Comparison of ENCODE assay signal across 6 cellular contexts in genomic region chr19:43595605-43595998, GRCh38. TPM values are rescaled to one million over a fixed set of nuclear protein-coding genes. Genes with fewer than 3 reads are reported as not detected.
A peak's percentile ranks its signal among the peaks of the same experiment; 100 is the strongest.
DNase-seq lines count a peak whose midpoint lies in the region; ATAC-seq lines count a peak whose summit lies in the region.

No MANE protein-coding gene starts in this region.

- peak; percentile 18 for ATAC-seq in activated CD4-positive, alpha-beta T cell treated with anti-CD3 and anti-CD28 coated beads for 36 hours
- ATAC-seq in activated naive CD8-positive, alpha-beta T cell treated with anti-CD3 and anti-CD28 coated beads, Interleukin-2, amount 10 ng/mL, durations not matched to agents 7 days and 5 days (ENCODE audit: low read depth): peak; percentile 8

- H3K27ac Mint-ChIP-seq in activated CD4-positive, alpha-beta T cell treated with anti-CD3 and anti-CD28 coated beads for 36 hours: peak overlapping the region; percentile 95
- H3K27ac Mint-ChIP-seq in activated naive CD8-positive, alpha-beta T cell treated with anti-CD3 and anti-CD28 coated beads, Interleukin-2, amount 10 ng/mL, durations not matched to agents 7 days and 5 days: peak overlapping the region; percentile 97

- peaks cover 34% of the 10 kb centered on the region for H3K36me3 Mint-ChIP-seq in activated CD4-positive, alpha-beta T cell treated with anti-CD3 and anti-CD28 coated beads for 36 hours (ENCODE audit: low read depth)
- peaks cover 6% of the 10 kb centered on the region for H3K36me3 Mint-ChIP-seq in activated naive CD8-positive, alpha-beta T cell treated with anti-CD3 and anti-CD28 coated beads, Interleukin-2, amount 10 ng/mL, durations not matched to agents 7 days and 5 days

- peaks cover 26% of the 10 kb centered on the region for H3K4me1 Mint-ChIP-seq in activated CD4-positive, alpha-beta T cell treated with anti-CD3 and anti-CD28 coated beads for 36 hours
- H3K4me1 Mint-ChIP-seq in activated naive CD8-positive, alpha-beta T cell treated with anti-CD3 and anti-CD28 coated beads, Interleukin-2, amount 10 ng/mL, durations not matched to agents 7 days and 5 days: peaks cover 37% of the 10 kb centered on the region

- no peaks in the 10 kb centered on the region for H3K9me3 ChIP-seq in mucosa of rectum (ENCODE audit: control insufficient read depth in 2 of 2, low read length in 2 of 2)

- peak; percentile 53 for DNase-seq in activated CD4-positive, alpha-beta T cell treated with anti-CD3 and anti-CD28 coated beads for 36 hours
- no peak for DNase-seq in activated CD4-positive, alpha-beta T cell treated with anti-CD3 and anti-CD28 coated beads, Interleukin-2, amount 50 U/mL, for 4 hours
- no peak for DNase-seq in activated naive CD8-positive, alpha-beta T cell treated with anti-CD3 and anti-CD28 coated beads, Interleukin-2, amount 10 ng/mL, durations not matched to agents 7 days and 5 days
- DNase-seq in LoVo (ENCODE audit: low spot score) (no peak), NCI-H1105 (lab: John Stamatoyannopoulos, UW) (no peak)

- peaks cover 22 to 30% of the 10 kb centered on the region in 2 donors for H3K4me1 ChIP-seq in mucosa of rectum (ENCODE audit: control insufficient read depth in 2 of 2, insufficient read depth in 2 of 2, low read length in 2 of 2)

- no peaks in the 10 kb centered on the region for H3K27me3 ChIP-seq in mucosa of rectum (ENCODE audit: control insufficient read depth in 2 of 2, insufficient read depth in 2 of 2, low read length in 2 of 2)

- POLR2A ChIA-PET in activated CD4-positive, alpha-beta T cell treated with anti-CD3 and anti-CD28 coated beads for 36 hours (lab: Charles Lee): interaction anchor here (0.7 to 1.8 kb wide), 7 partner anchors 20 to 170 kb away, joined by 3 to 9 read pairs (median 4); partner anchors contain the start of genes PINLYP and XRCC1
- POLR2A ChIA-PET in activated naive CD8-positive, alpha-beta T cell treated with anti-CD3 and anti-CD28 coated beads, Interleukin-2, amount 10 ng/mL, durations not matched to agents 7 days and 5 days (lab: Charles Lee): interaction anchor here (0.6 to 4.4 kb wide), 17 partner anchors 15 to 189 kb away, joined by 3 to 45 read pairs (median 5); partner anchors contain the start of genes PINLYP, SMG9, XRCC1 and ZNF428

- no peaks in the 10 kb centered on the region for H3K27me3 Mint-ChIP-seq in activated CD4-positive, alpha-beta T cell treated with anti-CD3 and anti-CD28 coated beads for 36 hours
- no peaks in the 10 kb centered on the region for H3K27me3 Mint-ChIP-seq in activated naive CD8-positive, alpha-beta T cell treated with anti-CD3 and anti-CD28 coated beads, Interleukin-2, amount 10 ng/mL, durations not matched to agents 7 days and 5 days

- intact Hi-C loops in activated CD4-positive, alpha-beta T cell treated with anti-CD3 and anti-CD28 coated beads for 36 hours (cut with DNase I, micrococcal nuclease): loop anchor here in 1 of 2 experiments (2.0 kb wide), 1 partner anchor 149 kb away; no protein-coding TSS in a partner anchor

- H3K36me3 ChIP-seq in mucosa of rectum (ENCODE audit: control insufficient read depth in 2 of 2, insufficient read depth in 2 of 2, low read length in 2 of 2): peaks cover 11 to 31% of the 10 kb centered on the region in 2 donors

- peak overlapping the region; percentile 82 to 98 for H3K27ac ChIP-seq in mucosa of rectum (ENCODE audit: low read depth in 2 of 2, low read length in 2 of 2)

- CTCF ChIA-PET in activated CD4-positive, alpha-beta T cell treated with anti-CD3 and anti-CD28 coated beads for 36 hours (lab: Charles Lee): interaction anchor here (0.6 to 5.9 kb wide), 21 partner anchors 13 to 1207 kb away, joined by 3 to 88 read pairs (median 8); partner anchors contain the start of genes ETHE1, PHLDB3, PINLYP and SMG9

- peak overlapping the region; percentile 82 to 92 for H3K9ac ChIP-seq in mucosa of rectum (ENCODE audit: low read depth in 1 of 2, low read length in 2 of 2)

- H3K9me3 Mint-ChIP-seq in activated CD4-positive, alpha-beta T cell treated with anti-CD3 and anti-CD28 coated beads for 36 hours (ENCODE audit: low read depth): no peaks in the 10 kb centered on the region
- H3K9me3 Mint-ChIP-seq in activated naive CD8-positive, alpha-beta T cell treated with anti-CD3 and anti-CD28 coated beads, Interleukin-2, amount 10 ng/mL, durations not matched to agents 7 days and 5 days: no peaks in the 10 kb centered on the region

- H3K4me3 Mint-ChIP-seq in activated CD4-positive, alpha-beta T cell treated with anti-CD3 and anti-CD28 coated beads for 36 hours: peak overlapping the region; percentile 87
- H3K4me3 Mint-ChIP-seq in activated naive CD8-positive, alpha-beta T cell treated with anti-CD3 and anti-CD28 coated beads, Interleukin-2, amount 10 ng/mL, durations not matched to agents 7 days and 5 days: peak overlapping the region; percentile 94

- peak overlapping the region; percentile 77 to 98 for H3K4me3 ChIP-seq in mucosa of rectum (ENCODE audit: low read length in 2 of 2)

RNA-seq across cellular contexts. Expression of gene IRGQ, which starts 0.3 kb away (rescaled TPM):
- total RNA-seq in activated CD4-positive, alpha-beta T cell treated with anti-CD3 and anti-CD28 coated beads for 36 hours: 10 to 100 TPM; 11.1 to 16.4 TPM
- total RNA-seq in activated naive CD8-positive, alpha-beta T cell treated with anti-CD3 and anti-CD28 coated beads, Interleukin-2, amount 10 ng/mL, durations not matched to agents 7 days and 5 days: 10 to 100 TPM; 12.4 to 13.9 TPM

RNA-seq across cellular contexts. Expression of gene ZNF576, which starts 0.8 kb away (rescaled TPM):
- 10 to 100 TPM; 11.6 to 14.3 TPM for total RNA-seq in activated CD4-positive, alpha-beta T cell treated with anti-CD3 and anti-CD28 coated beads for 36 hours
- total RNA-seq in activated naive CD8-positive, alpha-beta T cell treated with anti-CD3 and anti-CD28 coated beads, Interleukin-2, amount 10 ng/mL, durations not matched to agents 7 days and 5 days: 10 to 100 TPM; 15.3 to 17.8 TPM

RNA-seq across cellular contexts. Expression of gene SRRM5, which starts 16.3 kb away (rescaled TPM):
- under 1 TPM; 0.37 to 0.74 TPM for total RNA-seq in activated CD4-positive, alpha-beta T cell treated with anti-CD3 and anti-CD28 coated beads for 36 hours
- total RNA-seq in activated naive CD8-positive, alpha-beta T cell treated with anti-CD3 and anti-CD28 coated beads, Interleukin-2, amount 10 ng/mL, durations not matched to agents 7 days and 5 days: under 1 TPM; 0.68 to 0.72 TPM

RNA-seq across cellular contexts. Expression of gene PINLYP, which starts 20.0 kb away (rescaled TPM):
- 1 to 10 TPM; 3.5 to 3.6 TPM for total RNA-seq in activated CD4-positive, alpha-beta T cell treated with anti-CD3 and anti-CD28 coated beads for 36 hours
- 10 to 100 TPM; 11.7 to 15.6 TPM for total RNA-seq in activated naive CD8-positive, alpha-beta T cell treated with anti-CD3 and anti-CD28 coated beads, Interleukin-2, amount 10 ng/mL, durations not matched to agents 7 days and 5 days

RNA-seq across cellular contexts. Expression of gene XRCC1, which starts 20.3 kb away (rescaled TPM):
- total RNA-seq in activated CD4-positive, alpha-beta T cell treated with anti-CD3 and anti-CD28 coated beads for 36 hours: 10 to 100 TPM; 31.6 to 40.0 TPM
- total RNA-seq in activated naive CD8-positive, alpha-beta T cell treated with anti-CD3 and anti-CD28 coated beads, Interleukin-2, amount 10 ng/mL, durations not matched to agents 7 days and 5 days: 10 to 100 TPM; 40.0 to 43.2 TPM
